Comparison of ENCODE assay signal across 34 cellular contexts in genomic region chr2:101351207-101351606, GRCh38. TPM values are rescaled to one million over a fixed set of nuclear protein-coding genes. Genes with fewer than 3 reads are reported as not detected.
"Had no signal": no experiment of that assay in that cellular context is flagged by ENCODE, and none has a peak within 500 bp of the region (broad histone marks: within the 10 kb centered on the region; RNA-seq: fewer than 3 reads in every experiment).

No MANE protein-coding gene starts in this region.

- H3K4me3 ChIP-seq: ascending aorta, cardiac muscle cell, Peyer's patch had no signal

- H3K36me3 ChIP-seq: ascending aorta, cardiac muscle cell, Peyer's patch, WERI-Rb-1 had no signal

- H3K4me3 Mint-ChIP-seq: activated CD4-positive, alpha-beta memory T cell treated with anti-CD3 and anti-CD28 coated beads, Interleukin-2, amount 10 ng/mL, durations not matched to agents 7 days and 5 days; activated CD8-positive, alpha-beta memory T cell treated with anti-CD3 and anti-CD28 coated beads, Interleukin-2, amount 10 ng/mL, durations not matched to agents 7 days and 5 days; activated naive CD4-positive, alpha-beta T cell treated with anti-CD3 and anti-CD28 coated beads, Interleukin-2, amount 10 ng/mL, durations not matched to agents 7 days and 5 days; activated naive CD8-positive, alpha-beta T cell treated with anti-CD3 and anti-CD28 coated beads for 36 hours had no signal

- H3K9me3 ChIP-seq: ascending aorta, Peyer's patch had no signal

- DNase-seq: activated CD4-positive, alpha-beta memory T cell treated with anti-CD3 and anti-CD28 coated beads, Interleukin-2, amount 10 ng/mL, durations not matched to agents 7 days and 5 days; activated CD4-positive, alpha-beta T cell treated with anti-CD3 and anti-CD28 coated beads for 1 hour; activated CD4-positive, alpha-beta T cell treated with anti-CD3 and anti-CD28 coated beads for 48 hours; activated CD4-positive, CD25-positive, alpha-beta regulatory T cell; activated CD8-positive, alpha-beta memory T cell treated with anti-CD3 and anti-CD28 coated beads for 24 hours; activated CD8-positive, alpha-beta memory T cell treated with anti-CD3 and anti-CD28 coated beads, Interleukin-2, amount 10 ng/mL, durations not matched to agents 7 days and 5 days; activated CD8-positive, alpha-beta memory T cell treated with anti-CD3 and anti-CD28 coated beads, Interleukin-2, amount 50 U/mL, for 48 hours; activated effector memory CD4-positive, alpha-beta T cell treated with Interleukin-2 at 50 U/mL for 16 hours; activated naive CD4-positive, alpha-beta T cell treated with anti-CD3 and anti-CD28 coated beads, Interleukin-2, amount 10 ng/mL, durations not matched to agents 7 days and 5 days; activated naive CD8-positive, alpha-beta T cell treated with anti-CD3 and anti-CD28 coated beads for 36 hours; activated T-cell treated with anti-CD3 and anti-CD28 coated beads, Interleukin-2, amount 50 U/mL, for 48 hours; amniotic stem cell; Karpas-422; KBM-7; MV-4-11; NCI-H1092; NCI-H187 treated with DMSO at 0.1 percent for 48 hours; NCI-H2081; NCI-H226; NCI-H446 treated with DMSO at 0.1 percent for 48 hours; NCI-H524; NK-92 treated with Interleukin-12 subunit alpha and Interleukin-12 subunit beta, amount 100 ng/mL, for 24 hours; PC-3; Peyer's patch; RPMI8226; SIG-M5; SW 1271; T-helper 1 cell; T1000; WERI-Rb-1 had no signal

- H3K27ac ChIP-seq: ascending aorta, cardiac muscle cell, Peyer's patch, WERI-Rb-1 had no signal

- ATAC-seq: activated CD8-positive, alpha-beta memory T cell treated with anti-CD3 and anti-CD28 coated beads, Interleukin-2, amount 10 ng/mL, durations not matched to agents 7 days and 5 days had no signal

- H3K27me3 ChIP-seq: ascending aorta, cardiac muscle cell, Peyer's patch had no signal

- H3K27me3 Mint-ChIP-seq: activated naive CD8-positive, alpha-beta T cell treated with anti-CD3 and anti-CD28 coated beads for 36 hours had no signal

- H3K4me1 ChIP-seq: ascending aorta, Peyer's patch had no signal

- H3K36me3 Mint-ChIP-seq: activated CD8-positive, alpha-beta memory T cell treated with anti-CD3 and anti-CD28 coated beads, Interleukin-2, amount 10 ng/mL, durations not matched to agents 7 days and 5 days; activated naive CD4-positive, alpha-beta T cell treated with anti-CD3 and anti-CD28 coated beads, Interleukin-2, amount 10 ng/mL, durations not matched to agents 7 days and 5 days; activated naive CD8-positive, alpha-beta T cell treated with anti-CD3 and anti-CD28 coated beads for 36 hours had no signal

- H3K9me3 Mint-ChIP-seq: activated CD4-positive, alpha-beta memory T cell treated with anti-CD3 and anti-CD28 coated beads, Interleukin-2, amount 10 ng/mL, durations not matched to agents 7 days and 5 days; activated naive CD4-positive, alpha-beta T cell treated with anti-CD3 and anti-CD28 coated beads, Interleukin-2, amount 10 ng/mL, durations not matched to agents 7 days and 5 days; activated naive CD8-positive, alpha-beta T cell treated with anti-CD3 and anti-CD28 coated beads for 36 hours had no signal

- H3K27ac Mint-ChIP-seq: activated CD4-positive, alpha-beta memory T cell treated with anti-CD3 and anti-CD28 coated beads, Interleukin-2, amount 10 ng/mL, durations not matched to agents 7 days and 5 days; activated CD8-positive, alpha-beta memory T cell treated with anti-CD3 and anti-CD28 coated beads, Interleukin-2, amount 10 ng/mL, durations not matched to agents 7 days and 5 days; activated naive CD4-positive, alpha-beta T cell treated with anti-CD3 and anti-CD28 coated beads, Interleukin-2, amount 10 ng/mL, durations not matched to agents 7 days and 5 days; activated naive CD8-positive, alpha-beta T cell treated with anti-CD3 and anti-CD28 coated beads for 36 hours had no signal

RNA-seq across cellular contexts. Expression of gene CREG2, which starts 36.1 kb away (rescaled TPM):
- total RNA-seq: activated CD8-positive, alpha-beta memory T cell treated with anti-CD3 and anti-CD28 coated beads, Interleukin-2, amount 10 ng/mL, durations not matched to agents 7 days and 5 days; activated naive CD8-positive, alpha-beta T cell treated with anti-CD3 and anti-CD28 coated beads for 36 hours; ascending aorta; MCF 10A; SK-MEL-5 had no signal
